In genomic region chr10:18684953-18685352, GRCh38 we compare ENCODE assay signal across 28 cellular contexts.
"Had no signal": no experiment of that assay in that cellular context is flagged by ENCODE, and none has a peak within 500 bp of the region (broad histone marks: within the 10 kb centered on the region; RNA-seq: fewer than 3 reads in every experiment).

No MANE protein-coding gene starts in this region.

- H3K9me3 ChIP-seq: psoas muscle, right atrium auricular region, testis, transverse colon had no signal

- H3K9ac ChIP-seq: parathyroid adenoma had no signal

- H3K36me3 ChIP-seq: right atrium auricular region, transverse colon, WERI-Rb-1 had no signal

- H3K4me3 ChIP-seq: psoas muscle, right atrium auricular region, testis, transverse colon had no signal

- DNase-seq: activated CD4-positive, alpha-beta T cell treated with anti-CD3 and anti-CD28 coated beads, Interleukin-2, amount 10 ng/mL, durations not matched to agents 7 days and 5 days; activated CD8-positive, alpha-beta memory T cell treated with anti-CD3 and anti-CD28 coated beads for 24 hours; activated CD8-positive, alpha-beta memory T cell treated with anti-CD3 and anti-CD28 coated beads, Interleukin-2, amount 50 U/mL, for 48 hours; activated naive CD4-positive, alpha-beta T cell; activated T-cell treated with anti-CD3 and anti-CD28 coated beads, Interleukin-2, amount 50 U/mL, for 4 hours; anterior cingulate cortex; endodermal cell; foreskin fibroblast; head of caudate nucleus; hippocampal formation; left cardiac atrium; left ventricle myocardium superior; nephron progenitor cell; psoas muscle; stimulated activated CD4-positive, alpha-beta T cell treated with anti-CD3 and anti-CD28 coated beads, Interleukin-15, amount 100 ng/mL, for 24 hours; stimulated activated CD4-positive, alpha-beta T cell treated with anti-CD3 and anti-CD28 coated beads, Interleukin-2, amount 100 ng/mL, for 24 hours; stimulated activated naive CD4-positive, alpha-beta T cell; SW 1271; T-helper 9 cell; testis; transverse colon; WERI-Rb-1 had no signal

- H3K4me1 ChIP-seq: parathyroid adenoma, psoas muscle, testis, transverse colon had no signal

- H3K27me3 ChIP-seq: right atrium auricular region, testis, transverse colon had no signal

- ATAC-seq: activated T-cell treated with anti-CD3 and anti-CD28 coated beads, Interleukin-2, amount 50 U/mL, for 4 hours; esophagus mucosa; left cardiac atrium; left ventricle myocardium superior; psoas muscle had no signal

- H3K27me3 Mint-ChIP-seq: activated CD4-positive, alpha-beta T cell treated with anti-CD3 and anti-CD28 coated beads, Interleukin-2, amount 10 ng/mL, durations not matched to agents 7 days and 5 days; dendritic cell treated with granulocyte-macrophage colony-stimulating factor and Interleukin-4, amounts not matched to agents 40 ng/mL and 50 ng/mL, for 4 days had no signal

- H3K27ac Mint-ChIP-seq: activated CD4-positive, alpha-beta T cell treated with anti-CD3 and anti-CD28 coated beads, Interleukin-2, amount 10 ng/mL, durations not matched to agents 7 days and 5 days; dendritic cell treated with granulocyte-macrophage colony-stimulating factor and Interleukin-4, amounts not matched to agents 40 ng/mL and 50 ng/mL, for 4 days; endodermal cell; nephron progenitor cell; T-helper 1 cell treated with Interleukin-12 subunit alpha and Interleukin-12 subunit beta and Interleukin-4 antibody, amounts not matched to agents 30 μg/mL and 1 μg/mL, for 36 hours had no signal

- H3K4me3 Mint-ChIP-seq: activated CD4-positive, alpha-beta T cell treated with anti-CD3 and anti-CD28 coated beads, Interleukin-2, amount 10 ng/mL, durations not matched to agents 7 days and 5 days; activated T-cell treated with anti-CD3 and anti-CD28 coated beads, Interleukin-2, amount 50 U/mL, for 4 hours; central memory CD8-positive, alpha-beta T cell; dendritic cell treated with granulocyte-macrophage colony-stimulating factor and Interleukin-4, amounts not matched to agents 40 ng/mL and 50 ng/mL, for 4 days; endodermal cell; nephron progenitor cell; T-helper 1 cell treated with Interleukin-12 subunit alpha and Interleukin-12 subunit beta and Interleukin-4 antibody, amounts not matched to agents 30 μg/mL and 1 μg/mL, for 36 hours had no signal

- H3K27ac ChIP-seq: parathyroid adenoma, psoas muscle, right atrium auricular region, testis, transverse colon, WERI-Rb-1 had no signal

- H3K9me3 Mint-ChIP-seq: activated CD4-positive, alpha-beta T cell treated with anti-CD3 and anti-CD28 coated beads, Interleukin-2, amount 10 ng/mL, durations not matched to agents 7 days and 5 days; activated T-cell treated with anti-CD3 and anti-CD28 coated beads, Interleukin-2, amount 50 U/mL, for 4 hours; central memory CD8-positive, alpha-beta T cell; dendritic cell treated with granulocyte-macrophage colony-stimulating factor and Interleukin-4, amounts not matched to agents 40 ng/mL and 50 ng/mL, for 4 days; endodermal cell; nephron progenitor cell; T-helper 1 cell treated with Interleukin-12 subunit alpha and Interleukin-12 subunit beta and Interleukin-4 antibody, amounts not matched to agents 30 μg/mL and 1 μg/mL, for 36 hours had no signal

- H2AFZ ChIP-seq: parathyroid adenoma had no signal

- H3K4me1 Mint-ChIP-seq: endodermal cell, nephron progenitor cell had no signal
